Comparison of ENCODE assay signal across 26 cellular contexts in the genomic region with DNA sequence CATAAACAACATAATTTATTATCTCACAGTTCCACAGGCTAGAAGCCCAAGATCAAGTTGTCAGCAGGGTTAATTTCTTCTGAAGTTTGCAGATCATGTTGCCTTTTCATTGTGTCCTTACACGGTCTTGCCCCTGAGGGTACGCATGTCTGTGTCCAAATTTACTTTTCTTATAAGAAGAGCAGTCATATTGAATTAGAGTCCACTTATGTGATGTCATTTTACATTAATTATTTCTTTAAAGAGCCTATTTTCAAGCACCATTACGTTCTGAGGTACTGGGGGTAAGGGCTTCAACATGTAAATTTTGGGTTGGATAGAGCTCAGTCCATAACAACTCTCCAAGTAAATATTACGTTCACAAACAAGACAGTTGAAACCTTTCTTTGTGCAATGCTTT.
"Had no signal": no experiment of that assay in that cellular context is flagged by ENCODE, and none has a peak within 500 bp of the region (broad histone marks: within the 10 kb centered on the region; RNA-seq: fewer than 3 reads in every experiment).

No MANE protein-coding gene starts in this region.

- H3K36me3 ChIP-seq: colonic mucosa, esophagus squamous epithelium, gastrocnemius medialis, heart right ventricle, left lung, lower lobe of right lung had no signal

- FAIRE-seq: endometrium, islet of Langerhans, keratinocyte had no signal

- H3K4me1 ChIP-seq: colonic mucosa, gastrocnemius medialis had no signal

- H3K27ac ChIP-seq: colonic mucosa, epithelial cell of prostate, esophagus squamous epithelium, gastrocnemius medialis, heart right ventricle, left lung, lower lobe of right lung had no signal

- ATAC-seq: effector memory CD8-positive, alpha-beta T cell; esophagus mucosa; gastrocnemius medialis; heart right ventricle; left cardiac atrium; left lung; left ventricle myocardium superior; lower lobe of right lung; mucosa of descending colon had no signal

- H3K27me3 ChIP-seq: colonic mucosa, gastrocnemius medialis, left lung had no signal

- H3K4me3 ChIP-seq: colonic mucosa, esophagus squamous epithelium, gastrocnemius medialis, heart right ventricle, left lung, lower lobe of right lung, mucosa of descending colon had no signal

- H3K9me3 ChIP-seq: colonic mucosa, esophagus squamous epithelium, gastrocnemius medialis, heart right ventricle, left lung, lower lobe of right lung, mucosa of descending colon had no signal

- DNase-seq: colonic mucosa; cortex of kidney; effector CD8-positive, alpha-beta T cell; effector memory CD8-positive, alpha-beta T cell; endodermal cell; erythroblast; esophagus squamous epithelium; foreskin fibroblast; foreskin melanocyte; gastrocnemius medialis; glutamatergic neuron; head of caudate nucleus; heart right ventricle; hippocampal formation; left cardiac atrium; left lung; left ventricle myocardium superior; lower lobe of right lung; mesenchymal stem cell; mucosa of descending colon; naive B cell had no signal
